16 cellular contexts compared by ENCODE assay signal in the genomic region with DNA sequence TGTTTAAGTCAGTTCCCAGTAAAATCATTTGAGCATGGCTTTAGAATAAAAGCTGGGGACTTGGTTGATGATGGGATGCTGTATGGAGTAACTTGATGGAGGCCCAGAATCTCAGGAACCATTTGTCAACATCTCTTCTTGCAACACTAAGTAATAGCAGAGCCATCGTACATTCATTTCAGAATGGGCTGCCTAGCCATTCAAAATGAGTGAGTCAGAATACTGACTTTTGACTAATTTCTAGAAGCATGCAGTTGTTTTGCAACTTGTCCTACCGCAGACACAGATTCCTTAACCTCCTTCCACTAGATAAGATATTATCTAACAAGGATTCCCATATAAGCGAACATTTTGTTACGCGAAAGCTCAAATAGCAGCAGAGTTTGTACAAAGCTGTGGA.
"Had no signal": no experiment of that assay in that cellular context is flagged by ENCODE, and none has a peak within 500 bp of the region (broad histone marks: within the 10 kb centered on the region; RNA-seq: fewer than 3 reads in every experiment).

No MANE protein-coding gene starts in this region.

- H3K4me1 ChIP-seq: ascending aorta, testis had no signal

- H3K27me3 ChIP-seq: ascending aorta, ovary, testis had no signal

- H3K9me3 ChIP-seq: ascending aorta, ovary, testis had no signal

- H3K27ac ChIP-seq: ascending aorta, coronary artery, ovary, testis had no signal

- FAIRE-seq: islet of Langerhans had no signal

- H3K36me3 ChIP-seq: ascending aorta, ovary had no signal

- ATAC-seq: activated CD4-positive, CD25-positive, alpha-beta regulatory T cell treated with anti-CD3 and anti-CD28 coated beads, Interleukin-2, amount 50 U/mL, for 24 hours had no signal

- DNase-seq: activated effector memory CD4-positive, alpha-beta T cell treated with anti-CD3 and anti-CD28 coated beads, Interleukin-2, amount 50 U/mL, for 16 hours; activated naive CD8-positive, alpha-beta T cell treated with anti-CD3 and anti-CD28 coated beads, Interleukin-2, amount 10 ng/mL, durations not matched to agents 7 days and 5 days; activated T-cell treated with anti-CD3 and anti-CD28 coated beads, Interleukin-2, amount 50 U/mL, for 1 hour; caudate nucleus; effector CD4-positive, alpha-beta T cell; foreskin melanocyte; head of caudate nucleus; nephron progenitor cell; ovary; stimulated activated CD4-positive, alpha-beta T cell treated with anti-CD3 and anti-CD28 coated beads, Interleukin-4, amount 100 ng/mL, for 1 hour; stimulated activated CD8-positive, alpha-beta memory T cell treated with anti-CD3 and anti-CD28 coated beads, Interleukin-4, amount 100 ng/mL, for 48 hours; testis had no signal

- H3K4me3 ChIP-seq: ascending aorta, coronary artery, ovary, testis had no signal
